1 cellular context compared by ENCODE assay signal in the genomic region with DNA sequence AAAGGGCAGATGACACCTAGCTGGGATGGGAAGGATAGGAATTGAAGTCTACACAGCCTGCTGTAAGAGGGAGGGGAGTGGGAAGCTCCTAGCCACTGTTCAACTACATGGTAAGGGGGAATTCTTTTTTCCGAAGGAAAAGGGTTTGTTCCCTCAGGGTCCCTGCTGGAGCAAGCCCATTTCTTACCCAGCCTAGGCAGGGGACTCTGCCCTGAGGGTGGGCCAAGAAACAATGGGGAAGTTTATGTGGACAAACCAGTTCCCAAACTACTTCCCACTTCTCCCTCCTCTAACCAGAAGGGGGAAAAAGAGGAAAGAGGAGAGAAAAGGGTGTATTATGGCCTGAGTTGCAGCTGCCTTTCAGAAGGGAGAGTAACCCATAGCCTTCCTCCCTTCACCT.
TF ChIP-seq lines count a peak whose summit lies in the region.

No MANE protein-coding gene starts in this region.

TF ChIP-seq in GM23338, 12 proteins besides CTCF, POLR2A, EP300 and RAD21 (continued from another document):
- TF ChIP-seq, protein P1, sequence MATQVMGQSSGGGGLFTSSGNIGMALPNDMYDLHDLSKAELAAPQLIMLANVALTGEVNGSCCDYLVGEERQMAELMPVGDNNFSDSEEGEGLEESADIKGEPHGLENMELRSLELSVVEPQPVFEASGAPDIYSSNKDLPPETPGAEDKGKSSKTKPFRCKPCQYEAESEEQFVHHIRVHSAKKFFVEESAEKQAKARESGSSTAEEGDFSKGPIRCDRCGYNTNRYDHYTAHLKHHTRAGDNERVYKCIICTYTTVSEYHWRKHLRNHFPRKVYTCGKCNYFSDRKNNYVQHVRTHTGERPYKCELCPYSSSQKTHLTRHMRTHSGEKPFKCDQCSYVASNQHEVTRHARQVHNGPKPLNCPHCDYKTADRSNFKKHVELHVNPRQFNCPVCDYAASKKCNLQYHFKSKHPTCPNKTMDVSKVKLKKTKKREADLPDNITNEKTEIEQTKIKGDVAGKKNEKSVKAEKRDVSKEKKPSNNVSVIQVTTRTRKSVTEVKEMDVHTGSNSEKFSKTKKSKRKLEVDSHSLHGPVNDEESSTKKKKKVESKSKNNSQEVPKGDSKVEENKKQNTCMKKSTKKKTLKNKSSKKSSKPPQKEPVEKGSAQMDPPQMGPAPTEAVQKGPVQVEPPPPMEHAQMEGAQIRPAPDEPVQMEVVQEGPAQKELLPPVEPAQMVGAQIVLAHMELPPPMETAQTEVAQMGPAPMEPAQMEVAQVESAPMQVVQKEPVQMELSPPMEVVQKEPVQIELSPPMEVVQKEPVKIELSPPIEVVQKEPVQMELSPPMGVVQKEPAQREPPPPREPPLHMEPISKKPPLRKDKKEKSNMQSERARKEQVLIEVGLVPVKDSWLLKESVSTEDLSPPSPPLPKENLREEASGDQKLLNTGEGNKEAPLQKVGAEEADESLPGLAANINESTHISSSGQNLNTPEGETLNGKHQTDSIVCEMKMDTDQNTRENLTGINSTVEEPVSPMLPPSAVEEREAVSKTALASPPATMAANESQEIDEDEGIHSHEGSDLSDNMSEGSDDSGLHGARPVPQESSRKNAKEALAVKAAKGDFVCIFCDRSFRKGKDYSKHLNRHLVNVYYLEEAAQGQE (IDR thresholded peaks at IDR 0.05; ENCODE audit: unreplicated experiment): no peak
- TF ChIP-seq, protein P2, sequence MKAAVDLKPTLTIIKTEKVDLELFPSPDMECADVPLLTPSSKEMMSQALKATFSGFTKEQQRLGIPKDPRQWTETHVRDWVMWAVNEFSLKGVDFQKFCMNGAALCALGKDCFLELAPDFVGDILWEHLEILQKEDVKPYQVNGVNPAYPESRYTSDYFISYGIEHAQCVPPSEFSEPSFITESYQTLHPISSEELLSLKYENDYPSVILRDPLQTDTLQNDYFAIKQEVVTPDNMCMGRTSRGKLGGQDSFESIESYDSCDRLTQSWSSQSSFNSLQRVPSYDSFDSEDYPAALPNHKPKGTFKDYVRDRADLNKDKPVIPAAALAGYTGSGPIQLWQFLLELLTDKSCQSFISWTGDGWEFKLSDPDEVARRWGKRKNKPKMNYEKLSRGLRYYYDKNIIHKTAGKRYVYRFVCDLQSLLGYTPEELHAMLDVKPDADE (IDR thresholded peaks at IDR 0.05): no peak
